ENCODE assay signal across 8 cellular contexts in genomic region chr6:30493643-30494250, GRCh38. TPM values are rescaled to one million over a fixed set of nuclear protein-coding genes. Genes with fewer than 3 reads are reported as not detected.
DNase-seq lines count a peak whose midpoint lies in the region; ATAC-seq, FAIRE-seq and TF ChIP-seq lines count a peak whose summit lies in the region.

No MANE protein-coding gene starts in this region.

- H3K36me3 ChIP-seq in PC-3 (ENCODE audit: low read depth, low read length) (peaks cover 10% of the 10 kb centered on the region; the same call in 1 of the 2 replicates), bronchial epithelial cell (ENCODE audit: control insufficient read depth, insufficient read depth, low read length) (peaks cover 22% of the 10 kb centered on the region), neutrophil (peaks cover 53% of the 10 kb centered on the region)

- POLR2A ChIA-PET in PC-3 (lab: Charles Lee; ENCODE audit: unreplicated experiment) = no interaction called here

- FAIRE-seq in bronchial epithelial cell (lab: Jason Lieb, UNC) = no peak

- H3K9me3 ChIP-seq in PC-3 (ENCODE audit: low read length) (no peaks in the 10 kb centered on the region), neutrophil (peaks cover 4% of the 10 kb centered on the region)

- H3K9me2 ChIP-seq in PC-3 (replicated peaks; ENCODE audit: low read length) = no peaks in the 10 kb centered on the region

- TF ChIP-seq CTCF in PC-3 (conservative IDR thresholded peaks at IDR 0.05; ENCODE audit: low read depth, low read length) = peak; percentile 36; the same call in 1 of the 2 replicates
- peak; percentile 20 for TF ChIP-seq CTCF in bronchial epithelial cell (IDR thresholded peaks at IDR 0.05; ENCODE audit: insufficient read depth, low read length, severe bottlenecking)
- TF ChIP-seq CTCF in neutrophil (IDR thresholded peaks at IDR 0.05) = no peak

- H3K27me3 ChIP-seq in PC-3 (ENCODE audit: low read length) = no peaks in the 10 kb centered on the region
- H3K27me3 ChIP-seq in bronchial epithelial cell (ENCODE audit: control insufficient read depth, insufficient read depth, low read length) = no peaks in the 10 kb centered on the region
- H3K27me3 ChIP-seq in neutrophil = no peaks in the 10 kb centered on the region

- no peak overlapping the region for H3K4me2 ChIP-seq in PC-3 (ENCODE audit: low read length)

- no peaks in the 10 kb centered on the region for H3F3A ChIP-seq in PC-3 (ENCODE audit: low read length, unreplicated experiment)

- BruUV-seq in PC-3 (replicated peaks; lab: Mats Ljungman, UMichigan) = no TSS peak

- H3K9ac ChIP-seq in PC-3 (ENCODE audit: low read length) = no peak overlapping the region

- no peak for ATAC-seq in PC-3
- no peak for ATAC-seq in HG02884 (IDR thresholded peaks at IDR 0.05; ENCODE audit: unreplicated experiment)
- no peak for ATAC-seq in GM19351 (IDR thresholded peaks at IDR 0.05; ENCODE audit: unreplicated experiment)

- intact Hi-C loops in PC-3 (cut with micrococcal nuclease) = no loop called here

- peaks cover 20% of the 10 kb centered on the region for H3K79me2 ChIP-seq in PC-3 (ENCODE audit: low read length)

- H3K27ac ChIP-seq in PC-3 (ENCODE audit: low read length) = no peak overlapping the region
- peak overlapping the region; percentile 98 for H3K27ac ChIP-seq in neutrophil

- H3K4me3 ChIP-seq in PC-3 (ENCODE audit: low read length) = no peak overlapping the region
- no peak overlapping the region for H3K4me3 ChIP-seq in bronchial epithelial cell (ENCODE audit: low read depth, low read length)
- peak overlapping the region; percentile 94 to 100 for H3K4me3 ChIP-seq in neutrophil (ENCODE audit: low read depth in 1 of 2, low read length in 1 of 2)

- no peak for DNase-seq in PC-3
- no peak for DNase-seq in bronchial epithelial cell (ENCODE audit: low read depth)
- no peak for DNase-seq in NCI-H1417 (lab: John Stamatoyannopoulos, UW)
- no peak for DNase-seq in inferior parietal cortex (ENCODE audit: extremely low spot score)

- CTCF ChIA-PET in PC-3 (lab: Charles Lee) = no interaction called here

- H4K20me1 ChIP-seq in PC-3 (ENCODE audit: low read length) = peaks cover 3% of the 10 kb centered on the region; the same call in 1 of the 2 replicates

- no peak overlapping the region for H2AFZ ChIP-seq in PC-3 (ENCODE audit: low read length)

- peaks cover 19% of the 10 kb centered on the region for H3K4me1 ChIP-seq in PC-3 (ENCODE audit: insufficient read depth, low read length)
- H3K4me1 ChIP-seq in neutrophil (ENCODE audit: control insufficient read depth in 1 of 2, insufficient read depth in 1 of 2, low read depth in 1 of 2, low read length in 1 of 2) = peaks cover 76 to 81% of the 10 kb centered on the region in 2 experiments

- TF ChIP-seq POLR2A in GM10847 (IDR thresholded peaks at IDR 0.05; ENCODE audit: extremely low read depth, insufficient read length) = peak; percentile 63

RNA-seq across cellular contexts. Expression of gene HLA-E, which starts 4.4 kb away (rescaled TPM):
- total RNA-seq in PC-3 (2014; rRNA removed) (131 and 161 TPM in 2 replicates), bronchial epithelial cell (215 and 232 TPM in 2 replicates)

Comparison
In these comparisons a context has a peak if more than half of its experiments do, and no peak if none do; other contexts are left out.
1. H3K4me3 ChIP-seq: peak in neutrophil (2 of 2); none in PC-3 (single experiment) and bronchial epithelial cell (single experiment).